5 cellular contexts compared by ENCODE assay signal in genomic region chr15:90280743-90281142, GRCh38. TPM values are rescaled to one million over a fixed set of nuclear protein-coding genes. Genes with fewer than 3 reads are reported as not detected.
"Had no signal": no experiment of that assay in that cellular context is flagged by ENCODE, and none has a peak within 500 bp of the region (broad histone marks: within the 10 kb centered on the region; RNA-seq: fewer than 3 reads in every experiment).

No MANE protein-coding gene starts in this region.

RNA-seq across cellular contexts. Expression of gene TTLL13, which starts 31.4 kb away (rescaled TPM):
- total RNA-seq: hepatocyte, kidney epithelial cell, left cardiac atrium, lower lobe of right lung, mesenteric fat pad had no signal
- polyA plus RNA-seq: hepatocyte had no signal
